Comparison of ENCODE assay signal across 8 cellular contexts in the genomic region with DNA sequence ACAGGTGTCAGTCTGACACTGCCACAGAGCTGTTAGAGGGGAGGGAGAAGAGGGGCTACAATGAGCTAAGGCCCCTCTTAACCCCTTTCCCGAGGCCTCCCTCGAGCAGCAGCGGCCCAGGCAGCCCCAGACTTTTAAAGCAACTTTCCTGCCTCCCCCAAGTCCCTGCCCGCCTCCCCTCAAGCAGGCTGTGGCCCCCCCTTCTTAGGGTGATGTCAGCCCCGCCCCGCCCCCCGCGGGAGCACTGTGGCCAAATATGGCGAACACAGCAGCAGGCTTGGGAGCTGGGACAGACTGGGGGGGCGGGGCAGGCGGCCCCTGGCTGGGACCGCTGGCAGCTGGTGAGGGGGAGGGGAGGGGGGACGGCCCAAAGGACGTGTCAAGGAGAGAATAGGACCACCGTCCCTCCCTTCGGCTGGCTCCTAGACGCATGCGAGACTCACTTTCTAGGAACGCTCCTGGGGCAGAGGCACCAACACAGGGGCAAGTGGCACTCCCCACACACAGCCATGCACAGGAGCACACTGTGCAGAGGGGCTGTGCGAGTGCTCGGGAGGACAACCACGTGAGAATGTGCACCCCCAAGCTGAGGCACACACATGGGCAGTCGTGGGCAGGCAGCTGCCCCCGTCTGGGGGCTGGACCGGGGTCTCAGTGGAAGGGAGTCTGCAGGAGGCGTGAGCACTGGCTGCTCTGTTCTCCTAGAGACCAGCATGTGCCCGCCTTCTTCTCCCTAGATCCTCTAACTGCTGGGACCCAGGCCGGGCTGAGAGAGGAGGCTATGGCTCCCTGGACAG. TPM values are rescaled to one million over a fixed set of nuclear protein-coding genes. Genes with fewer than 3 reads are reported as not detected.
A peak's percentile ranks its signal among the peaks of the same experiment; 100 is the strongest.
DNase-seq lines count a peak whose midpoint lies in the region; ATAC-seq and TF ChIP-seq lines count a peak whose summit lies in the region.

No MANE protein-coding gene starts in this region.

- H3K9me3 ChIP-seq in SJCRH30 (replicated peaks): no peaks in the 10 kb centered on the region
- no peaks in the 10 kb centered on the region for H3K9me3 ChIP-seq in cardiac muscle cell (ENCODE audit: low read depth)
- no peaks in the 10 kb centered on the region for H3K9me3 ChIP-seq in parathyroid adenoma (ENCODE audit: control insufficient read depth, low read length)

- H3K27me3 ChIP-seq in SJCRH30 (no peaks in the 10 kb centered on the region), cardiac muscle cell (no peaks in the 10 kb centered on the region), parathyroid adenoma (ENCODE audit: control insufficient read depth, insufficient read depth, low read length) (no peaks in the 10 kb centered on the region)

- no peak for ATAC-seq in GM21526 (IDR thresholded peaks at IDR 0.05; ENCODE audit: low FRiP score, unreplicated experiment)

- peak overlapping the region; percentile 66 for H3K27ac ChIP-seq in SJCRH30
- H3K27ac ChIP-seq in cardiac muscle cell: peak overlapping the region; percentile 98
- H3K27ac ChIP-seq in parathyroid adenoma: peak overlapping the region; percentile 39

- H3K4me3 ChIP-seq in SJCRH30: peak overlapping the region; percentile 51
- H3K4me3 ChIP-seq in cardiac muscle cell: peak overlapping the region; percentile 22
- H3K4me3 ChIP-seq in parathyroid adenoma (ENCODE audit: low read depth, low read length): no peak overlapping the region

- TF ChIP-seq CTCF in cardiac muscle cell (IDR thresholded peaks at IDR 0.05; ENCODE audit: low read depth, low read length): no peak
- no peak for TF ChIP-seq CTCF in parathyroid adenoma (IDR thresholded peaks at IDR 0.05)

- no peak overlapping the region for H3K4me2 ChIP-seq in parathyroid adenoma (ENCODE audit: low read length)

- DNase-seq in D341Med (ENCODE audit: low spot score) (peak; percentile 91), SJCRH30 (peak; percentile 88 to 92), cardiac muscle cell (ENCODE audit: low read depth in 1 of 2, low spot score in 1 of 2) (peak; percentile 71 to 95), HK-2 (ENCODE audit: unreplicated experiment) (no peak), germinal center (ENCODE audit: low spot score) (no peak), cortex of kidney (lab: John Stamatoyannopoulos, UW) (no peak)

- H2AFZ ChIP-seq in parathyroid adenoma: no peak overlapping the region

- H3K36me3 ChIP-seq in SJCRH30: no peaks in the 10 kb centered on the region
- H3K36me3 ChIP-seq in cardiac muscle cell: no peaks in the 10 kb centered on the region
- H3K36me3 ChIP-seq in parathyroid adenoma (ENCODE audit: control insufficient read depth, insufficient read depth, low read length): no peaks in the 10 kb centered on the region

- H3K4me1 ChIP-seq in SJCRH30 (peaks cover 61% of the 10 kb centered on the region), cardiac muscle cell (ENCODE audit: low read depth) (peaks cover 67% of the 10 kb centered on the region), parathyroid adenoma (peaks cover 68% of the 10 kb centered on the region)

- H3K9ac ChIP-seq in parathyroid adenoma: no peak overlapping the region

- H3K79me2 ChIP-seq in parathyroid adenoma: no peaks in the 10 kb centered on the region

RNA-seq across cellular contexts. Expression of gene TEAD3, which starts 6.7 kb away (rescaled TPM):
- total RNA-seq in SJCRH30 (2014; rRNA removed; shearing (Covaris generic)): 8.4 and 8.8 TPM in 2 replicates
- 65.2 and 98.6 TPM in 2 replicates for total RNA-seq in cardiac muscle cell
- polyA plus RNA-seq in cardiac muscle cell: 64.0 and 78.3 TPM in 2 replicates

RNA-seq across cellular contexts. Expression of gene RPL10A, which starts 22.0 kb away (rescaled TPM):
- total RNA-seq in SJCRH30 (2014; rRNA removed; shearing (Covaris generic)): 2,010 and 2,016 TPM in 2 replicates
- total RNA-seq in cardiac muscle cell: 1,095 and 1,320 TPM in 2 replicates
- 390 and 521 TPM in 2 replicates for polyA plus RNA-seq in cardiac muscle cell

RNA-seq across cellular contexts. Expression of gene TULP1, which starts 22.5 kb away (rescaled TPM):
- total RNA-seq in SJCRH30 (2014; rRNA removed; shearing (Covaris generic)): 0.15 TPM in 1 of 2 replicates, not detected in the other
- total RNA-seq in cardiac muscle cell: 4.8 and 5.2 TPM in 2 replicates
- 0.92 and 5.9 TPM in 2 replicates for polyA plus RNA-seq in cardiac muscle cell

RNA-seq across cellular contexts. Expression of gene FANCE, which starts 38.1 kb away (rescaled TPM):
- total RNA-seq in SJCRH30 (2014; rRNA removed; shearing (Covaris generic)): 10.5 and 10.9 TPM in 2 replicates
- 23.8 and 28.1 TPM in 2 replicates for total RNA-seq in cardiac muscle cell
- polyA plus RNA-seq in cardiac muscle cell: 19.4 and 21.3 TPM in 2 replicates

Comparison
In these comparisons a context has a peak if more than half of its experiments do, and no peak if none do; other contexts are left out.
1. DNase-seq: peak in D341Med (single experiment), SJCRH30 (2 of 2) and cardiac muscle cell (2 of 2); none in HK-2 (single experiment), germinal center (single experiment) and cortex of kidney (single experiment).
2. H3K27ac ChIP-seq: peak in every context shown above with its lines; median percentile 98 in cardiac muscle cell; 66 in SJCRH30; 39 in parathyroid adenoma.